Comparison of ENCODE assay signal across 39 cellular contexts in the genomic region with DNA sequence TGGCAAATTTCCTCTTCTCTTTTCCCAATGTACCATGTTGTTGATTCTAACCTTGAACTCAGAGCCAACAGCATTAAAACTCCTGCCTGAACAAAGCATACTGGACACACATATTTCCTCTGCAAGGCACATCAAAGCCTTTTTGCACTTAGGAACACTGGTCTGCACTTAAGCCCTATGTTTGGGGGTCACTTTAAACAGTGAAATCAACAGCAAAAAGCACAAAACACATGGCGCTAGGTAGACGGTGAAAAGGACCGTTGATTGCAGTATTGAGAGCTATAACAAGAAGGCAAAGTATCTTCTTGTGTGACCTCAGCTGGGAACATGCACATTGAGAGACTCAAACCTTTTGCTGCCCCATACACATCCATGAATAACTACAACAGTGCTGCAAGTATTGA.
"Had no signal": no experiment of that assay in that cellular context is flagged by ENCODE, and none has a peak within 500 bp of the region (broad histone marks: within the 10 kb centered on the region; RNA-seq: fewer than 3 reads in every experiment).

No MANE protein-coding gene starts in this region.

- H3K4me3 ChIP-seq: adrenal gland, ascending aorta, body of pancreas, breast epithelium, cardiac muscle cell had no signal

- H3K27ac ChIP-seq: adrenal gland, ascending aorta, body of pancreas, brain microvascular endothelial cell, breast epithelium, cardiac muscle cell had no signal

- H3K36me3 ChIP-seq: adrenal gland, ascending aorta, brain microvascular endothelial cell, breast epithelium, cardiac muscle cell had no signal

- ATAC-seq: activated naive CD4-positive, alpha-beta T cell treated with anti-CD3 and anti-CD28 coated beads, Interleukin-2, amount 50 U/mL, for 72 hours; activated naive CD8-positive, alpha-beta T cell treated with anti-CD3 and anti-CD28 coated beads, Interleukin-2, amount 50 U/mL, for 24 hours; activated T-cell treated with anti-CD3 and anti-CD28 coated beads, Interleukin-2, amount 50 U/mL, for 4 hours; activated T-cell treated with anti-CD3 and anti-CD28 coated beads, Interleukin-2, amount 50 U/mL, for 72 hours; activated T-helper 17 cell treated with anti-CD3 and anti-CD28 coated beads, Interleukin-2, amount 50 U/mL, for 72 hours; body of pancreas had no signal

- H3K27me3 ChIP-seq: adrenal gland, ascending aorta, body of pancreas, brain microvascular endothelial cell, breast epithelium, cardiac muscle cell had no signal

- H3K4me3 Mint-ChIP-seq: activated naive CD4-positive, alpha-beta T cell treated with anti-CD3 and anti-CD28 coated beads for 36 hours; activated naive CD4-positive, alpha-beta T cell treated with anti-CD3 and anti-CD28 coated beads, Interleukin-2, amount 10 ng/mL, durations not matched to agents 7 days and 5 days; activated naive CD4-positive, alpha-beta T cell treated with anti-CD3 and anti-CD28 coated beads, Interleukin-2, amount 50 U/mL, for 24 hours; activated naive CD8-positive, alpha-beta T cell; activated naive CD8-positive, alpha-beta T cell treated with anti-CD3 and anti-CD28 coated beads for 36 hours; activated naive CD8-positive, alpha-beta T cell treated with anti-CD3 and anti-CD28 coated beads, Interleukin-2, amount 10 ng/mL, durations not matched to agents 7 days and 5 days; activated naive CD8-positive, alpha-beta T cell treated with anti-CD3 and anti-CD28 coated beads, Interleukin-2, amount 50 U/mL, for 24 hours; activated T-cell treated with anti-CD3 and anti-CD28 coated beads, Interleukin-2, amount 50 U/mL, for 24 hours; activated T-cell treated with anti-CD3 and anti-CD28 coated beads, Interleukin-2, amount 50 U/mL, for 4 hours; activated T-cell treated with anti-CD3 and anti-CD28 coated beads, Interleukin-2, amount 50 U/mL, for 72 hours; activated T-helper 1 cell treated with anti-CD3 and anti-CD28 coated beads, Interleukin-12 subunit alpha, Interleukin-12 subunit beta, Interleukin-2, Interleukin-4 antibody, amounts not matched to agents 30 ng/mL and 10 ng/mL and 1 ng/mL, durations not matched to agents 14 hours and 24 hours and 36 hours; activated T-helper 17 cell treated with anti-CD3 and anti-CD28 coated beads, Interleukin-2, amount 50 U/mL, for 72 hours; brain; central memory CD8-positive, alpha-beta T cell had no signal

- H3K9me3 Mint-ChIP-seq: activated naive CD4-positive, alpha-beta T cell treated with anti-CD3 and anti-CD28 coated beads for 36 hours; activated naive CD8-positive, alpha-beta T cell treated with anti-CD3 and anti-CD28 coated beads, Interleukin-2, amount 50 U/mL, for 24 hours; activated T-cell treated with anti-CD3 and anti-CD28 coated beads, Interleukin-2, amount 50 U/mL, for 4 hours; activated T-helper 17 cell treated with anti-CD3 and anti-CD28 coated beads, Interleukin-2, amount 50 U/mL, for 72 hours had no signal

- H3K9me3 ChIP-seq: adrenal gland, ascending aorta, body of pancreas, breast epithelium had no signal

- H3K4me1 Mint-ChIP-seq: activated naive CD4-positive, alpha-beta T cell treated with anti-CD3 and anti-CD28 coated beads, Interleukin-2, amount 10 ng/mL, durations not matched to agents 7 days and 5 days; activated naive CD4-positive, alpha-beta T cell treated with anti-CD3 and anti-CD28 coated beads, Interleukin-2, amount 50 U/mL, for 24 hours; activated naive CD8-positive, alpha-beta T cell treated with anti-CD3 and anti-CD28 coated beads for 36 hours; activated naive CD8-positive, alpha-beta T cell treated with anti-CD3 and anti-CD28 coated beads, Interleukin-2, amount 10 ng/mL, durations not matched to agents 7 days and 5 days; activated naive CD8-positive, alpha-beta T cell treated with anti-CD3 and anti-CD28 coated beads, Interleukin-2, amount 50 U/mL, for 24 hours; activated T-helper 17 cell treated with anti-CD3 and anti-CD28 coated beads, Interleukin-2, amount 50 U/mL, for 72 hours; central memory CD8-positive, alpha-beta T cell had no signal

- H3K27ac Mint-ChIP-seq: activated naive CD4-positive, alpha-beta T cell treated with anti-CD3 and anti-CD28 coated beads for 36 hours; activated naive CD4-positive, alpha-beta T cell treated with anti-CD3 and anti-CD28 coated beads, Interleukin-2, amount 10 ng/mL, durations not matched to agents 7 days and 5 days; activated naive CD4-positive, alpha-beta T cell treated with anti-CD3 and anti-CD28 coated beads, Interleukin-2, amount 50 U/mL, for 24 hours; activated naive CD4-positive, alpha-beta T cell treated with anti-CD3 and anti-CD28 coated beads, Interleukin-2, amount 50 U/mL, for 72 hours; activated naive CD8-positive, alpha-beta T cell; activated naive CD8-positive, alpha-beta T cell treated with anti-CD3 and anti-CD28 coated beads for 36 hours; activated naive CD8-positive, alpha-beta T cell treated with anti-CD3 and anti-CD28 coated beads, Interleukin-2, amount 10 ng/mL, durations not matched to agents 7 days and 5 days; activated naive CD8-positive, alpha-beta T cell treated with anti-CD3 and anti-CD28 coated beads, Interleukin-2, amount 50 U/mL, for 24 hours; activated T-cell treated with anti-CD3 and anti-CD28 coated beads, Interleukin-2, amount 50 U/mL, for 24 hours; activated T-cell treated with anti-CD3 and anti-CD28 coated beads, Interleukin-2, amount 50 U/mL, for 72 hours; activated T-helper 1 cell treated with anti-CD3 and anti-CD28 coated beads, Interleukin-12 subunit alpha, Interleukin-12 subunit beta, Interleukin-2, Interleukin-4 antibody, amounts not matched to agents 30 ng/mL and 10 ng/mL and 1 ng/mL, durations not matched to agents 14 hours and 24 hours and 36 hours; activated T-helper 17 cell treated with anti-CD3 and anti-CD28 coated beads, Interleukin-2, amount 50 U/mL, for 72 hours; activated T-helper 2 cell treated with anti-CD3 and anti-CD28 coated beads, Interferon-gamma antibody, Interleukin-2, Interleukin-4, amounts not matched to agents 10 μg/mL and 5 μg/mL and 100 μg/mL, durations not matched to agents 14 hours and 24 hours and 36 hours; brain had no signal

- FAIRE-seq: astrocyte, bronchial epithelial cell had no signal

- H3K4me1 ChIP-seq: ascending aorta, breast epithelium had no signal

- DNase-seq: activated effector memory CD4-positive, alpha-beta T cell treated with anti-CD3 and anti-CD28 coated beads, Interleukin-2, amount 50 U/mL, for 16 hours; activated effector memory CD4-positive, alpha-beta T cell treated with Interleukin-2 at 50 U/mL for 16 hours; activated gamma-delta T cell; activated gamma-delta T cell treated with Interleukin-2 at 50 U/mL for 16 hours; activated naive CD4-positive, alpha-beta T cell; activated naive CD4-positive, alpha-beta T cell treated with anti-CD3 and anti-CD28 coated beads for 36 hours; activated naive CD4-positive, alpha-beta T cell treated with anti-CD3 and anti-CD28 coated beads, Interleukin-2, amount 10 ng/mL, durations not matched to agents 7 days and 5 days; activated naive CD4-positive, alpha-beta T cell treated with anti-CD3 and anti-CD28 coated beads, Interleukin-2, amount 50 U/mL, for 16 hours; activated naive CD4-positive, alpha-beta T cell treated with Interleukin-2 at 50 U/mL for 16 hours; activated naive CD8-positive, alpha-beta T cell treated with anti-CD3 and anti-CD28 coated beads for 36 hours; activated naive CD8-positive, alpha-beta T cell treated with anti-CD3 and anti-CD28 coated beads, Interleukin-2, amount 10 ng/mL, durations not matched to agents 7 days and 5 days; activated naive CD8-positive, alpha-beta T cell treated with anti-CD3 and anti-CD28 coated beads, Interleukin-2, amount 50 U/mL, for 24 hours; activated T-cell treated with anti-CD3 and anti-CD28 coated beads, Interleukin-2, amount 50 U/mL, for 1 hour; activated T-cell treated with anti-CD3 and anti-CD28 coated beads, Interleukin-2, amount 50 U/mL, for 24 hours; activated T-cell treated with anti-CD3 and anti-CD28 coated beads, Interleukin-2, amount 50 U/mL, for 4 hours; activated T-cell treated with anti-CD3 and anti-CD28 coated beads, Interleukin-2, amount 50 U/mL, for 48 hours; activated T-cell treated with anti-CD3 and anti-CD28 coated beads, Interleukin-2, amount 50 U/mL, for 72 hours; adrenal gland; amniotic stem cell; amygdala; anterior cingulate cortex; aorta; body of pancreas; brain microvascular endothelial cell; caudate nucleus; central memory CD4-positive, alpha-beta T cell had no signal

- H3K27me3 Mint-ChIP-seq: activated naive CD4-positive, alpha-beta T cell treated with anti-CD3 and anti-CD28 coated beads, Interleukin-2, amount 10 ng/mL, durations not matched to agents 7 days and 5 days; activated naive CD8-positive, alpha-beta T cell treated with anti-CD3 and anti-CD28 coated beads, Interleukin-2, amount 50 U/mL, for 24 hours had no signal

- H3K36me3 Mint-ChIP-seq: activated naive CD4-positive, alpha-beta T cell treated with anti-CD3 and anti-CD28 coated beads, Interleukin-2, amount 10 ng/mL, durations not matched to agents 7 days and 5 days; activated naive CD4-positive, alpha-beta T cell treated with anti-CD3 and anti-CD28 coated beads, Interleukin-2, amount 50 U/mL, for 24 hours; activated naive CD8-positive, alpha-beta T cell; activated naive CD8-positive, alpha-beta T cell treated with anti-CD3 and anti-CD28 coated beads for 36 hours; activated naive CD8-positive, alpha-beta T cell treated with anti-CD3 and anti-CD28 coated beads, Interleukin-2, amount 10 ng/mL, durations not matched to agents 7 days and 5 days had no signal
